ENCODE assay signal across 24 cellular contexts in the genomic region with DNA sequence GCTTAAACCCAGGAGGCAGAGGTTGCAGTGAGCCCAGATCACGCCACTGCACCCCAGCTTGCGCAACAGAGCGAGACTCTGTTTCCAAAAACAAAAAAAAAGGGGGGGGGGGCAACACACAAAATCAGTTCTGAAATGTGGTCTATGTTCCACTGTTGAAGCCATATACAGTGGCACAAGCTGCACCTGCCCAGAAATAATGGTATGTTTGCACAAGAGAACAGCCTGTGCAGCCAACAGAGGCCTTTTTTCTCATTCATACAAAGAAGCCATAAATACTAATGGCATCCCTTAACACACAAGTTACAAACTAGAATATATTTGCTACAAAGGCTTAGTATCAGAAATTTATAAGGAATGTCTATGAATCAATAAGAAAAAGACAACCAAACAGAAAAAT.
"Had no signal": no experiment of that assay in that cellular context is flagged by ENCODE, and none has a peak within 500 bp of the region (broad histone marks: within the 10 kb centered on the region; RNA-seq: fewer than 3 reads in every experiment).

No MANE protein-coding gene starts in this region.

- DNase-seq: activated CD4-positive, alpha-beta T cell treated with anti-CD3 and anti-CD28 coated beads, Interleukin-2, amount 10 ng/mL, durations not matched to agents 7 days and 5 days; activated CD4-positive, CD25-positive, alpha-beta regulatory T cell treated with anti-CD3 and anti-CD28 coated beads, Interleukin-2, amount 50 U/mL, for 72 hours; activated CD8-positive, alpha-beta T cell treated with anti-CD3 and anti-CD28 coated beads, Interleukin-2, amount 10 ng/mL, durations not matched to agents 7 days and 5 days; activated gamma-delta T cell treated with Interleukin-2 at 50 U/mL for 16 hours; adrenal gland; brain microvascular endothelial cell; caudate nucleus; dermis blood vessel endothelial cell; effector memory CD4-positive, alpha-beta T cell; kidney; lower lobe of right lung; mesendoderm; mucosa of descending colon; nephron progenitor cell; pancreas; right cardiac atrium; stimulated activated CD4-positive, alpha-beta T cell treated with anti-CD3 and anti-CD28 coated beads, Interleukin-12 subunit alpha, Interleukin-12 subunit beta, amount 100 ng/mL, for 4 hours; substantia nigra; tibial artery; WERI-Rb-1 had no signal

- H3K27ac Mint-ChIP-seq: activated CD4-positive, alpha-beta T cell treated with anti-CD3 and anti-CD28 coated beads, Interleukin-2, amount 10 ng/mL, durations not matched to agents 7 days and 5 days; activated CD8-positive, alpha-beta T cell treated with anti-CD3 and anti-CD28 coated beads, Interleukin-2, amount 10 ng/mL, durations not matched to agents 7 days and 5 days; activated naive CD4-positive, alpha-beta T cell treated with anti-CD3 and anti-CD28 coated beads, Interleukin-2, amount 50 U/mL, for 72 hours; nephron progenitor cell; stimulated activated naive CD8-positive, alpha-beta T cell treated with anti-CD3 and anti-CD28 coated beads, Interleukin-15, Interleukin-2, amounts not matched to agents 100 ng/mL and 50 ng/mL, for 24 hours had no signal

- H3K27ac ChIP-seq: adrenal gland, ascending aorta, brain microvascular endothelial cell, foreskin keratinocyte, lower lobe of right lung, pancreas, tibial artery, WERI-Rb-1 had no signal

- H3K9me3 Mint-ChIP-seq: activated naive CD4-positive, alpha-beta T cell treated with anti-CD3 and anti-CD28 coated beads, Interleukin-2, amount 50 U/mL, for 72 hours; nephron progenitor cell; stimulated activated naive CD8-positive, alpha-beta T cell treated with anti-CD3 and anti-CD28 coated beads, Interleukin-15, Interleukin-2, amounts not matched to agents 100 ng/mL and 50 ng/mL, for 24 hours had no signal

- H3K36me3 Mint-ChIP-seq: activated naive CD4-positive, alpha-beta T cell treated with anti-CD3 and anti-CD28 coated beads, Interleukin-2, amount 50 U/mL, for 72 hours had no signal

- H3K4me3 Mint-ChIP-seq: activated CD4-positive, alpha-beta T cell treated with anti-CD3 and anti-CD28 coated beads, Interleukin-2, amount 10 ng/mL, durations not matched to agents 7 days and 5 days; activated CD8-positive, alpha-beta T cell treated with anti-CD3 and anti-CD28 coated beads, Interleukin-2, amount 10 ng/mL, durations not matched to agents 7 days and 5 days; nephron progenitor cell; stimulated activated naive CD8-positive, alpha-beta T cell treated with anti-CD3 and anti-CD28 coated beads, Interleukin-15, Interleukin-2, amounts not matched to agents 100 ng/mL and 50 ng/mL, for 24 hours had no signal

- ATAC-seq: activated CD8-positive, alpha-beta T cell treated with anti-CD3 and anti-CD28 coated beads, Interleukin-2, amount 10 ng/mL, durations not matched to agents 7 days and 5 days; activated naive CD4-positive, alpha-beta T cell treated with anti-CD3 and anti-CD28 coated beads, Interleukin-2, amount 50 U/mL, for 72 hours; lower lobe of right lung; mucosa of descending colon; pancreas; right cardiac atrium had no signal

- H3K27me3 Mint-ChIP-seq: activated CD4-positive, alpha-beta T cell treated with anti-CD3 and anti-CD28 coated beads, Interleukin-2, amount 10 ng/mL, durations not matched to agents 7 days and 5 days; stimulated activated naive CD8-positive, alpha-beta T cell treated with anti-CD3 and anti-CD28 coated beads, Interleukin-15, Interleukin-2, amounts not matched to agents 100 ng/mL and 50 ng/mL, for 24 hours had no signal
